10 cellular contexts compared by ENCODE assay signal in genomic region chr1:62689524-62689923, GRCh38. TPM values are rescaled to one million over a fixed set of nuclear protein-coding genes. Genes with fewer than 3 reads are reported as not detected.
DNase-seq lines count a peak whose midpoint lies in the region; ATAC-seq, FAIRE-seq and TF ChIP-seq lines count a peak whose summit lies in the region.
"Had no signal": no experiment of that assay in that cellular context is flagged by ENCODE, and none has a peak within 500 bp of the region (broad histone marks: within the 10 kb centered on the region; RNA-seq: fewer than 3 reads in every experiment).

No MANE protein-coding gene starts in this region.

- H3K9me3 ChIP-seq in HUES48 (ENCODE audit: control insufficient read depth, insufficient read depth, low read length): no peaks in the 10 kb centered on the region
- H3K9me3 ChIP-seq in mesodermal cell (ENCODE audit: control insufficient read depth, low read length): peaks cover 8% of the 10 kb centered on the region
- H3K9me3 ChIP-seq: upper lobe of right lung had no signal

- H3K4me3 ChIP-seq in AG04449 (ENCODE audit: low read depth, low read length) (peak overlapping the region; percentile 29), HUES48 (ENCODE audit: low read depth, low read length) (peak overlapping the region; percentile 88), bronchial epithelial cell (ENCODE audit: low read depth, low read length) (no peak overlapping the region), mesodermal cell (ENCODE audit: extremely low read depth, insufficient read depth, low read length, poor library complexity, severe bottlenecking) (peak overlapping the region; percentile 71)

- H3K4me1 ChIP-seq in HUES48 (ENCODE audit: control insufficient read depth, insufficient read depth, low read length) (peaks cover 18% of the 10 kb centered on the region; the same call in 1 of the 2 replicates), mesodermal cell (ENCODE audit: control insufficient read depth, insufficient read depth, low read length, poor library complexity, severe bottlenecking) (peaks cover 8% of the 10 kb centered on the region)

- H3K9ac ChIP-seq in HUES48 (ENCODE audit: low read depth, low read length): no peak overlapping the region

- 80% methylated on average over 1 of the region's 1 CpG; no CpG with 5 or more reads in 1 of the 2 experiments for WGBS in mesodermal cell (ENCODE audit: insufficient coverage in 2 of 2), 2 experiments

- no peak for TF ChIP-seq CTCF in AG04449 (IDR thresholded peaks at IDR 0.05; ENCODE audit: insufficient read depth, low read length, missing control alignments)
- no peak for TF ChIP-seq CTCF in bronchial epithelial cell (IDR thresholded peaks at IDR 0.05; ENCODE audit: insufficient read depth, low read length, severe bottlenecking)

- FAIRE-seq in bronchial epithelial cell (lab: Jason Lieb, UNC): no peak

- DNase-seq in AG04449 (ENCODE audit: low read depth, low spot score): no peak
- DNase-seq in bronchial epithelial cell (ENCODE audit: low read depth): peak; percentile 88
- no peak for DNase-seq in foreskin melanocyte
- DNase-seq in NCI-H526 (lab: John Stamatoyannopoulos, UW): no peak
- DNase-seq: NCI-H1417 treated with DMSO at 0.1 percent for 48 hours, upper lobe of right lung had no signal

- ATAC-seq in HG03175 (IDR thresholded peaks at IDR 0.05; ENCODE audit: unreplicated experiment) (no peak), HG03039 (IDR thresholded peaks at IDR 0.05; ENCODE audit: unreplicated experiment) (no peak)
- ATAC-seq: upper lobe of right lung had no signal

- no peaks in the 10 kb centered on the region for H3K27me3 ChIP-seq in HUES48 (ENCODE audit: control insufficient read depth, insufficient read depth, low read length)
- no peaks in the 10 kb centered on the region for H3K27me3 ChIP-seq in bronchial epithelial cell (ENCODE audit: control insufficient read depth, insufficient read depth, low read length)
- H3K27me3 ChIP-seq: upper lobe of right lung had no signal

- POLR2A ChIA-PET in AG04449 (lab: Yijun Ruan, JAX): interaction anchor here (0.5 to 1.8 kb wide), 2 partner anchors 13 to 21 kb away, joined by 3 to 7 read pairs; no protein-coding TSS in a partner anchor

- no peaks in the 10 kb centered on the region for H3K36me3 ChIP-seq in HUES48 (ENCODE audit: control insufficient read depth, insufficient read depth, low read length)
- no peaks in the 10 kb centered on the region for H3K36me3 ChIP-seq in bronchial epithelial cell (ENCODE audit: control insufficient read depth, insufficient read depth, low read length)
- H3K36me3 ChIP-seq in mesodermal cell (ENCODE audit: control insufficient read depth, insufficient read depth, low read length): peaks cover 6% of the 10 kb centered on the region
- H3K36me3 ChIP-seq: upper lobe of right lung had no signal

- H3K27ac ChIP-seq in HUES48 (ENCODE audit: low read depth, low read length) (peak overlapping the region; percentile 11), mesodermal cell (ENCODE audit: low read depth, low read length, severe bottlenecking) (peak overlapping the region; percentile 81)
- H3K27ac ChIP-seq: upper lobe of right lung had no signal

- CTCF ChIA-PET in AG04449 (lab: Yijun Ruan, JAX): interaction anchor here (1.9 kb wide), 1 partner anchor 159 kb away, joined by 6 read pairs; no protein-coding TSS in a partner anchor

RNA-seq across cellular contexts. Expression of gene DOCK7, which starts 1.3 kb away (rescaled TPM):
- 20.8 and 37.5 TPM in 2 replicates for total RNA-seq in bronchial epithelial cell
- polyA plus RNA-seq in mesodermal cell (2013, experiment 1 of 2): 51.5 TPM
- polyA plus RNA-seq in mesodermal cell (2013, experiment 2 of 2): 46.2 TPM
